9 cellular contexts compared by ENCODE assay signal in the genomic region with DNA sequence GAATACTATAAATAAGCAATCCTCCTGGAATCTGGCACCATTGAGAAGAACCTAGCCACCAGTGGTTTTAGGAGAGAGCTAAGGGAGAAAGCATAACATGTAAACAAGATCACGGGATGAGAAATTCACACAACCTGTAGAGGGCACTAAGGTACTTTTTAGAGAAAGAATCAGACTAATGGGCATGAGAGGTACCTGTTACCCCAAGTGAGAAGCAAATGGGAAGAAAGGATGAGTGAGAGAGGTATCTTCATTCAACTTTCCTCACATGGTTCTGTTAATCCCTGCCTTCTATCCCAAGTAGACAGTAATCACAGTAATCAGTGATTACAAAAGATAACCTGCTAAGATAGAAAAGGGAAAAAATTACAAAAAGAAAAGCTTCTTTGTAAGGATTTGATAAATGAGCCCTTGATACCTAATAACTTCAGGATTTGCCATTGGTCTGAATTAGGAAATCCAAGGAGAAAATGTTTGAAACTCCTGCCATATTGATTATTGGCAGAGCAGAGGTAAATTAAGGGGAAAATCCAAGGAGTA.
DNase-seq lines count a peak whose midpoint lies in the region; ATAC-seq, FAIRE-seq and TF ChIP-seq lines count a peak whose summit lies in the region.
"Had no signal": no experiment of that assay in that cellular context is flagged by ENCODE, and none has a peak within 500 bp of the region (broad histone marks: within the 10 kb centered on the region; RNA-seq: fewer than 3 reads in every experiment).

No MANE protein-coding gene starts in this region.

- WGBS in H1 (ENCODE audit: extremely low coverage in 1 of 2, insufficient coverage in 1 of 2, insufficient read length in 1 of 2, insufficient replicate concordance in 2 of 2, low coverage in 1 of 2, low lambda C conversion rate in 2 of 2, missing lambda C conversion rate in 1 of 2), 2 experiments: 21% methylated on average over 1 of the region's 1 CpG; no CpG with 5 or more reads in 1 of the 2 experiments
- WGBS in neuronal stem cell (ENCODE audit: extremely low coverage in 2 of 2, insufficient read length in 2 of 2, insufficient replicate concordance in 1 of 2), 2 donors: no CpG with 5 or more reads among the region's 1 CpG

- no peaks in the 10 kb centered on the region; the same call in 1 of the 2 replicates for H3K23me2 ChIP-seq in H1 (ENCODE audit: low read depth, low read length)

- H4K91ac ChIP-seq in H1 (replicated peaks; ENCODE audit: insufficient read length, low read length) (no peak overlapping the region), neuronal stem cell (ENCODE audit: low read depth, low read length, poor library complexity) (no peak overlapping the region)

- ATAC-seq in GM19351 (IDR thresholded peaks at IDR 0.05; ENCODE audit: unreplicated experiment) (peak; percentile 47), HG03139 (IDR thresholded peaks at IDR 0.05; ENCODE audit: unreplicated experiment) (peak; percentile 43)

- no peaks in the 10 kb centered on the region for H3K36me3 Mint-ChIP-seq in neural crest cell (ENCODE audit: low read depth)
- H3K36me3 Mint-ChIP-seq: memory B cell had no signal

- H3K9me3 ChIP-seq in H1 (ENCODE audit: insufficient read depth in 2 of 2, low read depth in 1 of 2, low read length in 1 of 2) (no peaks in the 10 kb centered on the region), neuronal stem cell (replicated peaks in 1 of 2; ENCODE audit: control insufficient read depth in 2 of 2, insufficient read depth in 1 of 2, low read depth in 1 of 2, low read length in 2 of 2) (no peaks in the 10 kb centered on the region)

- TF ChIP-seq RAD21 in H1 (IDR thresholded peaks at IDR 0.05 in 1 of 2, conservative IDR thresholded peaks at IDR 0.05 in 1 of 2; ENCODE audit: low read depth in 2 of 2, low read length in 2 of 2): peak; percentile 85 to 90

- H3K56ac ChIP-seq in H1 (replicated peaks; ENCODE audit: insufficient read length, low read depth, low read length): no peak overlapping the region

- H3K27me3 Mint-ChIP-seq in neural crest cell (ENCODE audit: low read depth): no peaks in the 10 kb centered on the region
- H3K27me3 Mint-ChIP-seq: memory B cell had no signal

- peak overlapping the region; percentile 37; the same call in 1 of the 2 replicates for H2BK20ac ChIP-seq in H1 (ENCODE audit: low read length)

- no peak overlapping the region for H2BK120ac ChIP-seq in H1 (replicated peaks; ENCODE audit: low read depth, low read length)
- H2BK120ac ChIP-seq in neuronal stem cell (ENCODE audit: low read depth, low read length): no peak overlapping the region

- no peak for TF ChIP-seq POLR2A in H1 (IDR thresholded peaks at IDR 0.05; ENCODE audit: control extremely low read depth in 1 of 2, low read depth in 2 of 2, low read length in 2 of 2)

- no peak overlapping the region for H2BK5ac ChIP-seq in H1 (ENCODE audit: low read depth, low read length)
- no peak overlapping the region for H2BK5ac ChIP-seq in neuronal stem cell (ENCODE audit: low read length)

- no peak overlapping the region for H2BK12ac ChIP-seq in H1 (ENCODE audit: low read depth, low read length)
- no peak overlapping the region for H2BK12ac ChIP-seq in neuronal stem cell (ENCODE audit: low read length)

- TF ChIP-seq EP300 in H1 (IDR thresholded peaks at IDR 0.05; ENCODE audit: borderline replicate concordance in 1 of 2, low read depth in 2 of 2, low read length in 2 of 2): no peak

- H3K4ac ChIP-seq in H1 (replicated peaks; ENCODE audit: insufficient read length, low read depth, low read length) (no peak overlapping the region), neuronal stem cell (ENCODE audit: low read length) (no peak overlapping the region)

- H3K4me1 ChIP-seq in H1 (replicated peaks in 1 of 4; ENCODE audit: control insufficient read depth in 3 of 4, insufficient read depth in 4 of 4, low read length in 3 of 4) (peaks cover 1 to 22% (median 12%) of the 10 kb centered on the region in 4 experiments), neuronal stem cell (ENCODE audit: control insufficient read depth in 2 of 2, insufficient read depth in 1 of 2, low read depth in 1 of 2, low read length in 2 of 2) (peaks cover 9 to 18% of the 10 kb centered on the region in 2 donors)

- H4K20me1 ChIP-seq in H1 (replicated peaks in 1 of 2; ENCODE audit: control insufficient read depth in 1 of 2, insufficient read depth in 2 of 2, low read length in 2 of 2): no peaks in the 10 kb centered on the region

- H3K9me3 Mint-ChIP-seq in neural crest cell: peaks cover 3% of the 10 kb centered on the region
- H3K9me3 Mint-ChIP-seq: memory B cell had no signal

- peak overlapping the region; percentile 16 for H4K5ac ChIP-seq in H1 (ENCODE audit: insufficient read length, low read depth, low read length)

- H2AFZ ChIP-seq in H1 (ENCODE audit: low read length): no peak overlapping the region
- no peak overlapping the region for H2AFZ ChIP-seq in neuronal stem cell (ENCODE audit: low read length)

- H3K27me3 ChIP-seq in H1 (replicated peaks in 1 of 4; ENCODE audit: control insufficient read depth in 3 of 4, extremely low read depth in 1 of 4, insufficient read depth in 3 of 4, low read length in 3 of 4) (no peaks in the 10 kb centered on the region), neuronal stem cell (ENCODE audit: control insufficient read depth in 3 of 3, insufficient read depth in 3 of 3, low read depth in 1 of 3, low read length in 3 of 3) (no peaks in the 10 kb centered on the region)

- peaks cover 49% of the 10 kb centered on the region for H3K4me1 Mint-ChIP-seq in neural crest cell
- H3K4me1 Mint-ChIP-seq: memory B cell had no signal

- no peak overlapping the region for H3K23ac ChIP-seq in H1 (ENCODE audit: insufficient read length)
- H3K23ac ChIP-seq in neuronal stem cell (ENCODE audit: low read depth, low read length, poor library complexity): no peak overlapping the region

- POLR2A ChIA-PET in H1 (lab: Charles Lee; ENCODE audit: partially characterized antibody): interaction anchor here (1.0 to 1.9 kb wide), 2 partner anchors 251 to 253 kb away, joined by 3 to 7 read pairs; partner anchors contain the start of gene ADGRL2

- H3K4me3 ChIP-seq in H1 (ENCODE audit: extremely low read depth in 1 of 4, insufficient read depth in 2 of 4, low read depth in 3 of 4, low read length in 4 of 4): no peak overlapping the region
- no peak overlapping the region for H3K4me3 ChIP-seq in neuronal stem cell (ENCODE audit: low read length in 2 of 2)

- no peak overlapping the region for H3K9ac ChIP-seq in H1 (replicated peaks in 1 of 4; ENCODE audit: extremely low read depth in 1 of 4, low read depth in 3 of 4, low read length in 3 of 4)
- H3K9ac ChIP-seq in neuronal stem cell (ENCODE audit: low read depth, low read length, poor library complexity): no peak overlapping the region

- CTCF ChIA-PET in H1 (lab: Charles Lee; ENCODE audit: partially characterized antibody): interaction anchor here (0.5 to 5.5 kb wide), 36 partner anchors 9 to 611 kb away, joined by 3 to 34 read pairs (median 4); partner anchors contain the start of gene ADGRL2

- H3K18ac ChIP-seq in H1 (ENCODE audit: extremely low read depth, low read length) (no peak overlapping the region), neuronal stem cell (ENCODE audit: low read length) (no peak overlapping the region)

- peak; percentile 84 for FAIRE-seq in H1 (lab: Jason Lieb, UNC)

- H2AK5ac ChIP-seq in H1 (ENCODE audit: low read depth, low read length) (no peak overlapping the region), neuronal stem cell (ENCODE audit: low read depth, low read length) (no peak overlapping the region)

- H3K4me2 ChIP-seq in H1 (ENCODE audit: insufficient read depth in 1 of 2, low read depth in 2 of 2, low read length in 2 of 2): no peak overlapping the region
- H3K4me2 ChIP-seq in neuronal stem cell (ENCODE audit: insufficient read depth, low read length, poor library complexity, severe bottlenecking): no peak overlapping the region

- H3K14ac ChIP-seq in H1 (ENCODE audit: insufficient read length) (no peak overlapping the region), neuronal stem cell (ENCODE audit: low read length) (no peak overlapping the region)

- TF ChIP-seq CTCF in H1 (IDR thresholded peaks at IDR 0.05; ENCODE audit: control extremely low read depth in 1 of 3, insufficient read depth in 1 of 3, low read depth in 1 of 3, low read length in 3 of 3): peak in 2 of 3 experiments; percentile 49 to 72; a peak in 2 of 4 replicates
- TF ChIP-seq CTCF in neural crest cell (conservative IDR thresholded peaks at IDR 0.05): peak; percentile 63

- no peak overlapping the region for H4K8ac ChIP-seq in H1 (ENCODE audit: extremely low read depth, insufficient read depth, low read length)
- H4K8ac ChIP-seq in neuronal stem cell (ENCODE audit: low read depth, low read length): no peak overlapping the region

- H2BK15ac ChIP-seq in H1 (ENCODE audit: low read length) (no peak overlapping the region), neuronal stem cell (ENCODE audit: low read length) (no peak overlapping the region)

- H3K36me3 ChIP-seq in H1 (ENCODE audit: control insufficient read depth in 2 of 4, insufficient read depth in 4 of 4, low read length in 3 of 4): no peaks in the 10 kb centered on the region
- no peaks in the 10 kb centered on the region for H3K36me3 ChIP-seq in neuronal stem cell (replicated peaks in 1 of 2; ENCODE audit: control insufficient read depth in 2 of 2, insufficient read depth in 2 of 2, low read length in 2 of 2)

- no peaks in the 10 kb centered on the region for H3K79me2 ChIP-seq in H1 (ENCODE audit: control insufficient read depth in 1 of 2, insufficient read depth in 2 of 2, low read length in 2 of 2)

- H3K4me3 Mint-ChIP-seq in neural crest cell: no peak overlapping the region
- H3K4me3 Mint-ChIP-seq: memory B cell had no signal

- H3K27ac Mint-ChIP-seq in neural crest cell (ENCODE audit: unreplicated experiment): no peak overlapping the region
- H3K27ac Mint-ChIP-seq: memory B cell had no signal

- H3K27ac ChIP-seq in H1 (ENCODE audit: low read depth, low read length) (no peak overlapping the region), neuronal stem cell (replicated peaks; ENCODE audit: low read length) (no peak overlapping the region)

- H3K79me1 ChIP-seq in H1 (ENCODE audit: low read depth, low read length) (no peaks in the 10 kb centered on the region), neuronal stem cell (ENCODE audit: low read depth, low read length) (no peaks in the 10 kb centered on the region)

- DNase-seq in Ammon's horn (ENCODE audit: low spot score) (peak; percentile 17), NCI-H446 treated with DMSO at 0.1 percent for 48 hours (lab: John Stamatoyannopoulos, UW) (peak; percentile 7), H1 (ENCODE audit: low read depth in 1 of 2, low spot score in 2 of 2) (no peak), neural crest cell (ENCODE audit: low read depth, low spot score) (no peak), neuronal stem cell (ENCODE audit: low spot score) (no peak), T-helper 9 cell (no peak)

Comparison
In these comparisons a context has a peak if more than half of its experiments do, and no peak if none do; other contexts are left out.
1. DNase-seq: peak in Ammon's horn (single experiment) and NCI-H446 treated with DMSO at 0.1 percent for 48 hours (single experiment); none in H1 (0 of 2), neural crest cell (single experiment), neuronal stem cell (single experiment) and T-helper 9 cell (single experiment).